Comparison of ENCODE assay signal across 18 cellular contexts in the genomic region with DNA sequence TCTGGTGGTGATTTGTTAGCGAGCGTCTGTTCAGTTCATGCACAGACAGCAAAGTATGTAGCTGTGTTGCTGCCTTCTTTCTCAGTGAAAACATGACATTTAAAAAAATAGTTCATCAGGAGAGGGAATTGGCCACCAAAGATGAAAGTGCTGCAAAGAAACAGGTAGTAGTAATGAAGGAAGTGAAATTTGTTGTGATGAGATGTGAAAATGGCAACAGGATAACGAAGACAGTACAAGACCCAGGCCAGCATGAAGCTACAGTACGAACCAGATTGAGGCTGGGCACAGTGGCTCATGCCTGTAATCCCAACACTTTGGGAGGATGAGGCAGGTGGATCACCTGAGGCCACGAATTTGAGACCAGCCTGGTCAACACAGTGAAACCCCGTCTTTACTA.
DNase-seq lines count a peak whose midpoint lies in the region; ATAC-seq and TF ChIP-seq lines count a peak whose summit lies in the region.
"Had no signal": no experiment of that assay in that cellular context is flagged by ENCODE, and none has a peak within 500 bp of the region (broad histone marks: within the 10 kb centered on the region; RNA-seq: fewer than 3 reads in every experiment).

No MANE protein-coding gene starts in this region.

- TF ChIP-seq CTCF in activated CD8-positive, alpha-beta T cell treated with anti-CD3 and anti-CD28 coated beads for 36 hours (IDR thresholded peaks at IDR 0.05), result no peak

- H3K36me3 Mint-ChIP-seq in activated CD8-positive, alpha-beta T cell treated with anti-CD3 and anti-CD28 coated beads for 36 hours (ENCODE audit: low read depth), result peaks cover 21% of the 10 kb centered on the region
- peaks cover 45% of the 10 kb centered on the region for H3K36me3 Mint-ChIP-seq in activated CD8-positive, alpha-beta T cell treated with anti-CD3 and anti-CD28 coated beads, Interleukin-2, amount 10 ng/mL, durations not matched to agents 7 days and 5 days (ENCODE audit: low read depth)
- H3K36me3 Mint-ChIP-seq in T-helper 17 cell (ENCODE audit: low read depth), result no peaks in the 10 kb centered on the region
- peaks cover 31% of the 10 kb centered on the region for H3K36me3 Mint-ChIP-seq in memory B cell

- intact Hi-C loops in activated CD8-positive, alpha-beta T cell treated with anti-CD3 and anti-CD28 coated beads for 36 hours (cut with micrococcal nuclease), result no loop called here

- no peak for DNase-seq in activated CD8-positive, alpha-beta T cell treated with anti-CD3 and anti-CD28 coated beads for 36 hours
- DNase-seq in activated CD8-positive, alpha-beta T cell treated with anti-CD3 and anti-CD28 coated beads, Interleukin-2, amount 10 ng/mL, durations not matched to agents 7 days and 5 days, result no peak
- DNase-seq in T-helper 17 cell (no peak), memory B cell (ENCODE audit: low spot score in 2 of 2) (no peak), NCI-H748 (lab: John Stamatoyannopoulos, UW; ENCODE audit: unreplicated experiment) (no peak), NOMO-1 (lab: John Stamatoyannopoulos, UW; ENCODE audit: unreplicated experiment in 2 of 2) (no peak), cerebellum (ENCODE audit: low spot score) (no peak)
- DNase-seq: GM23248; HCEC 1CT; NCI-H1105; NCI-H2081 treated with DMSO at 0.1 percent for 48 hours; NCI-H748 treated with DMSO at 0.1 percent for 48 hours; NK-92 treated with Interleukin-12 subunit alpha and Interleukin-12 subunit beta, amount 100 ng/mL, for 24 hours; PC-9; SIG-M5 had no signal

- H3K9me3 ChIP-seq in T-helper 17 cell (ENCODE audit: control insufficient read depth, low read length, poor library complexity, severe bottlenecking), result no peaks in the 10 kb centered on the region

- no peak for ATAC-seq in activated CD8-positive, alpha-beta T cell treated with anti-CD3 and anti-CD28 coated beads for 36 hours
- no peak for ATAC-seq in activated CD8-positive, alpha-beta T cell treated with anti-CD3 and anti-CD28 coated beads, Interleukin-2, amount 10 ng/mL, durations not matched to agents 7 days and 5 days
- ATAC-seq in GM18868 (IDR thresholded peaks at IDR 0.05; ENCODE audit: unreplicated experiment) (peak; percentile 43), T-helper 17 cell (no peak), memory B cell (ENCODE audit: low read depth) (peak; percentile 41)
- ATAC-seq: K562, SK-N-SH treated with all-trans-retinoic acid at 6 μM for 48 hours had no signal

- H3K4me1 Mint-ChIP-seq in activated CD8-positive, alpha-beta T cell treated with anti-CD3 and anti-CD28 coated beads for 36 hours (ENCODE audit: low read depth), result peaks cover 45% of the 10 kb centered on the region
- H3K4me1 Mint-ChIP-seq in activated CD8-positive, alpha-beta T cell treated with anti-CD3 and anti-CD28 coated beads, Interleukin-2, amount 10 ng/mL, durations not matched to agents 7 days and 5 days (ENCODE audit: low read depth), result peaks cover 2% of the 10 kb centered on the region
- H3K4me1 Mint-ChIP-seq in T-helper 17 cell (peaks cover 34% of the 10 kb centered on the region), memory B cell (peaks cover 37% of the 10 kb centered on the region)

- H3K27me3 Mint-ChIP-seq in activated CD8-positive, alpha-beta T cell treated with anti-CD3 and anti-CD28 coated beads for 36 hours, result no peaks in the 10 kb centered on the region
- no peaks in the 10 kb centered on the region for H3K27me3 Mint-ChIP-seq in activated CD8-positive, alpha-beta T cell treated with anti-CD3 and anti-CD28 coated beads, Interleukin-2, amount 10 ng/mL, durations not matched to agents 7 days and 5 days (ENCODE audit: low read depth)
- H3K27me3 Mint-ChIP-seq in T-helper 17 cell, result no peaks in the 10 kb centered on the region
- no peaks in the 10 kb centered on the region for H3K27me3 Mint-ChIP-seq in memory B cell

- no peaks in the 10 kb centered on the region for H3K9me3 Mint-ChIP-seq in activated CD8-positive, alpha-beta T cell treated with anti-CD3 and anti-CD28 coated beads for 36 hours
- no peaks in the 10 kb centered on the region for H3K9me3 Mint-ChIP-seq in activated CD8-positive, alpha-beta T cell treated with anti-CD3 and anti-CD28 coated beads, Interleukin-2, amount 10 ng/mL, durations not matched to agents 7 days and 5 days (ENCODE audit: insufficient read depth)
- peaks cover 6% of the 10 kb centered on the region for H3K9me3 Mint-ChIP-seq in memory B cell

- POLR2A ChIA-PET in activated CD8-positive, alpha-beta T cell treated with anti-CD3 and anti-CD28 coated beads for 36 hours (lab: Charles Lee), result no interaction called here
- POLR2A ChIA-PET in activated CD8-positive, alpha-beta T cell treated with anti-CD3 and anti-CD28 coated beads, Interleukin-2, amount 10 ng/mL, durations not matched to agents 7 days and 5 days (lab: Charles Lee), result no interaction called here

- H3K27ac Mint-ChIP-seq in activated CD8-positive, alpha-beta T cell treated with anti-CD3 and anti-CD28 coated beads for 36 hours, result peak overlapping the region; percentile 3
- no peak overlapping the region for H3K27ac Mint-ChIP-seq in activated CD8-positive, alpha-beta T cell treated with anti-CD3 and anti-CD28 coated beads, Interleukin-2, amount 10 ng/mL, durations not matched to agents 7 days and 5 days
- H3K27ac Mint-ChIP-seq in T-helper 17 cell (peak overlapping the region; percentile 11), memory B cell (peak overlapping the region; percentile 50)

- CTCF ChIA-PET in activated CD8-positive, alpha-beta T cell treated with anti-CD3 and anti-CD28 coated beads for 36 hours (lab: Charles Lee), result no interaction called here
- CTCF ChIA-PET in activated CD8-positive, alpha-beta T cell treated with anti-CD3 and anti-CD28 coated beads, Interleukin-2, amount 10 ng/mL, durations not matched to agents 7 days and 5 days (lab: Charles Lee), result no interaction called here

- H3K4me3 Mint-ChIP-seq in activated CD8-positive, alpha-beta T cell treated with anti-CD3 and anti-CD28 coated beads for 36 hours, result no peak overlapping the region
- H3K4me3 Mint-ChIP-seq in activated CD8-positive, alpha-beta T cell treated with anti-CD3 and anti-CD28 coated beads, Interleukin-2, amount 10 ng/mL, durations not matched to agents 7 days and 5 days, result no peak overlapping the region
- H3K4me3 Mint-ChIP-seq in T-helper 17 cell (no peak overlapping the region), memory B cell (no peak overlapping the region)

Comparison
In these comparisons a context has a peak if more than half of its experiments do, and no peak if none do; other contexts are left out.
1. ATAC-seq: peak in GM18868 (single experiment) and memory B cell (single experiment); none in activated CD8-positive, alpha-beta T cell treated with anti-CD3 and anti-CD28 coated beads for 36 hours (single experiment), activated CD8-positive, alpha-beta T cell treated with anti-CD3 and anti-CD28 coated beads, Interleukin-2, amount 10 ng/mL, durations not matched to agents 7 days and 5 days (single experiment) and T-helper 17 cell (single experiment).